In genomic region chr11:21072517-21072916, GRCh38 we compare ENCODE assay signal across 25 cellular contexts.
A peak's percentile ranks its signal among the peaks of the same experiment; 100 is the strongest.
DNase-seq lines count a peak whose midpoint lies in the region; ATAC-seq and TF ChIP-seq lines count a peak whose summit lies in the region.
"Had no signal": no experiment of that assay in that cellular context is flagged by ENCODE, and none has a peak within 500 bp of the region (broad histone marks: within the 10 kb centered on the region; RNA-seq: fewer than 3 reads in every experiment).

No MANE protein-coding gene starts in this region.

- TF ChIP-seq CTCF in GM10248 (IDR thresholded peaks at IDR 0.05; ENCODE audit: control extremely low read depth, extremely low read depth, low read depth, missing control alignments) (no peak), gastroesophageal sphincter (IDR thresholded peaks at IDR 0.05) (no peak), BE2C (IDR thresholded peaks at IDR 0.05; ENCODE audit: low read depth, low read length) (no peak)

- H3K27ac ChIP-seq in gastroesophageal sphincter, result no peak overlapping the region
- H3K27ac ChIP-seq: adrenal gland, heart right ventricle, ovary, vagina, VCaP had no signal

- CTCF ChIA-PET in GM10248 (lab: Yijun Ruan, JAX), result interaction anchor here (1.0 to 1.3 kb wide), 2 partner anchors 10 to 333 kb away, joined by 3 to 5 read pairs; no protein-coding TSS in a partner anchor

- TF ChIP-seq EP300 in gastroesophageal sphincter (IDR thresholded peaks at IDR 0.05), result no peak

- no peaks in the 10 kb centered on the region for H3K9me3 ChIP-seq in gastroesophageal sphincter
- H3K9me3 ChIP-seq in BE2C, result no peaks in the 10 kb centered on the region
- H3K9me3 ChIP-seq: adrenal gland, Caco-2, ovary, vagina had no signal

- H3K27me3 ChIP-seq in gastroesophageal sphincter, result no peaks in the 10 kb centered on the region
- H3K27me3 ChIP-seq in BE2C, result no peaks in the 10 kb centered on the region
- H3K27me3 ChIP-seq: adrenal gland, ovary, vagina had no signal

- no peak for TF ChIP-seq POLR2A in gastroesophageal sphincter (IDR thresholded peaks at IDR 0.05)

- WGBS in gastroesophageal sphincter (ENCODE audit: low coverage in 1 of 2), 2 donors, result 28 to 57% methylated on average over 1 of the region's 1 CpG

- ATAC-seq in GM18870 (IDR thresholded peaks at IDR 0.05; ENCODE audit: unreplicated experiment) (peak; percentile 63), HG02763 (IDR thresholded peaks at IDR 0.05; ENCODE audit: unreplicated experiment) (peak; percentile 53), HG03565 (IDR thresholded peaks at IDR 0.05; ENCODE audit: unreplicated experiment) (peak; percentile 91), gastroesophageal sphincter (no peak), GM21360 (IDR thresholded peaks at IDR 0.05; ENCODE audit: unreplicated experiment) (no peak)
- ATAC-seq: heart right ventricle; HepG2; left lobe of liver; naive thymus-derived CD8-positive, alpha-beta T cell; Panc1; right cardiac atrium; T-helper 17 cell had no signal

- H3K4me3 ChIP-seq in gastroesophageal sphincter, result no peak overlapping the region
- H3K4me3 ChIP-seq in BE2C (ENCODE audit: low read depth, low read length), result no peak overlapping the region
- H3K4me3 ChIP-seq: adrenal gland, heart right ventricle, ovary, vagina had no signal

- POLR2A ChIA-PET in GM10248 (lab: Yijun Ruan, JAX), result no interaction called here

- peak; percentile 5 for DNase-seq in GM10248 (ENCODE audit: extremely low spot score)
- no peak for DNase-seq in NCI-H2196 treated with DMSO at 0.1 percent for 48 hours (lab: John Stamatoyannopoulos, UW; ENCODE audit: unreplicated experiment)
- DNase-seq in BE2C, result no peak
- DNase-seq: activated gamma-delta T cell treated with Interleukin-2 at 50 U/mL for 16 hours; activated T-cell treated with anti-CD3 and anti-CD28 coated beads for 4 hours; adrenal gland; Caco-2; heart right ventricle; naive thymus-derived CD8-positive, alpha-beta T cell; NCI-H1436; NCI-H2171 treated with DMSO at 0.1 percent for 48 hours; ovary; right cardiac atrium; stimulated activated CD4-positive, alpha-beta T cell treated with anti-CD3 and anti-CD28 coated beads, Interleukin-12 subunit alpha, Interleukin-12 subunit beta, amount 100 ng/mL, for 4 hours; T-helper 17 cell had no signal

- H3K4me1 ChIP-seq in gastroesophageal sphincter, result no peaks in the 10 kb centered on the region
- no peaks in the 10 kb centered on the region for H3K4me1 ChIP-seq in BE2C
- H3K4me1 ChIP-seq: adrenal gland, Caco-2, heart right ventricle, vagina had no signal

- H3K36me3 ChIP-seq in gastroesophageal sphincter (no peaks in the 10 kb centered on the region), BE2C (no peaks in the 10 kb centered on the region)
- H3K36me3 ChIP-seq: adrenal gland, heart right ventricle, ovary, vagina had no signal

Comparison
In these comparisons a context has a peak if more than half of its experiments do, and no peak if none do; other contexts are left out.
1. ATAC-seq: peak in GM18870 (single experiment), HG02763 (single experiment) and HG03565 (single experiment); none in gastroesophageal sphincter (single experiment) and GM21360 (single experiment).